ENCODE assay signal across 14 cellular contexts in the genomic region with DNA sequence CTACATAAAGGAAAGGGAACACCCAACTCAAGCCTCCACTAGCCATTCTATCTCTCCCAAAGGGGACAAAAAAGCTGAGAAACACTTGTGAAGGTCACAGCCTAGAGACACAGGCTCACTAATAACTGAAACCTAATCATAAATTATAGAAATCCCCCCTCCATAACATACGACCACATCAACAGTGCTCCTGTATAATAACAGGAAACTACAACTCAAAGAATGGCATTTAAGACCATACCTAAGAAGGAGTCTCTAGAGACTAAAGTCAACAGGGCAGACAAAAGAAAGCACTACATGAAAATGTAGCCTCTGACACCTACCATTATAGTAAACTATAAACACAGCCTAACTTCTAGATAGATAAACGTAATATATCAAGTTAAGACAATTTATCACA.
"Had no signal": no experiment of that assay in that cellular context is flagged by ENCODE, and none has a peak within 500 bp of the region (broad histone marks: within the 10 kb centered on the region; RNA-seq: fewer than 3 reads in every experiment).

No MANE protein-coding gene starts in this region.

- DNase-seq: colonic mucosa; foreskin keratinocyte; left cardiac atrium; lower lobe of right lung; mucosa of descending colon; occipital lobe; sigmoid colon; SJCRH30; stimulated activated naive CD4-positive, alpha-beta T cell treated with Interleukin-2 at 50 U/mL for 16 hours; T1000; testis had no signal

- H3K36me3 ChIP-seq: cardiac muscle cell, colonic mucosa, lower lobe of right lung, sigmoid colon, SJCRH30 had no signal

- H3K4me3 Mint-ChIP-seq: natural killer cell treated with Interleukin-12 subunit alpha and Interleukin-12 subunit beta and Interleukin-15 and Interleukin-18, amount 100 ng/mL, for 72 hours had no signal

- H3K4me3 ChIP-seq: cardiac muscle cell, colonic mucosa, lower lobe of right lung, mucosa of descending colon, sigmoid colon, SJCRH30, testis had no signal

- H3K4me1 ChIP-seq: colonic mucosa, foreskin keratinocyte, lower lobe of right lung, sigmoid colon, SJCRH30, testis had no signal

- H3K27me3 ChIP-seq: cardiac muscle cell, colonic mucosa, sigmoid colon, SJCRH30, testis had no signal

- H3K27ac Mint-ChIP-seq: activated T-helper 2 cell treated with anti-CD3 and anti-CD28 coated beads, Interferon-gamma antibody, Interleukin-2, Interleukin-4, amounts not matched to agents 10 μg/mL and 5 μg/mL and 100 μg/mL, durations not matched to agents 14 hours and 24 hours and 36 hours had no signal

- H3K9me3 ChIP-seq: colonic mucosa, lower lobe of right lung, mucosa of descending colon, sigmoid colon, testis had no signal

- H3K27ac ChIP-seq: cardiac muscle cell, colonic mucosa, foreskin keratinocyte, lower lobe of right lung, sigmoid colon, SJCRH30, testis had no signal

- H3K36me3 Mint-ChIP-seq: natural killer cell treated with Interleukin-12 subunit alpha and Interleukin-12 subunit beta and Interleukin-15 and Interleukin-18, amount 100 ng/mL, for 72 hours had no signal

- H3K9me3 Mint-ChIP-seq: natural killer cell treated with Interleukin-12 subunit alpha and Interleukin-12 subunit beta and Interleukin-15 and Interleukin-18, amount 100 ng/mL, for 72 hours had no signal

- ATAC-seq: foreskin keratinocyte; left cardiac atrium; lower lobe of right lung; mucosa of descending colon; natural killer cell treated with Interleukin-12 subunit alpha and Interleukin-12 subunit beta and Interleukin-15 and Interleukin-18, amount 100 ng/mL, for 72 hours had no signal
